ENCODE assay signal across 31 cellular contexts in the genomic region with DNA sequence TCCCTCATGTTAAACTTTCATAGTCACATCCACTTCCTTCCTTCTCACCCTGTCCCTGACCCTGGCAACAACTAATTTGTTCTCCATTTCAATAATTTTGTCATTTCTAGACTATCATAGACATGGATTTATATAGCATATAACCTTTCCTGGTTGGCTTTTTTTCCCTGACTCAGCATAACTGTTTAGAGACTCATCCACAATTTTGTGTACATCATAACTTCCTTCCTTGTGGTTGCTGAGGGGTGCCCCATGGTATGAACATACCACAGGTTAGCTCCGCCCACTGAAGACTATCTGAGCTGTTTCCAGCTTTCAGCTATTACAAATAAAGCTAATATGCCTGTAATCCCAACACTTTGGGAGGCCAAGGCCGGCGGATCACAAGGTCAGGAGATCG.
DNase-seq lines count a peak whose midpoint lies in the region; FAIRE-seq and TF ChIP-seq lines count a peak whose summit lies in the region.
"Had no signal": no experiment of that assay in that cellular context is flagged by ENCODE, and none has a peak within 500 bp of the region (broad histone marks: within the 10 kb centered on the region; RNA-seq: fewer than 3 reads in every experiment).

No MANE protein-coding gene starts in this region.

- H3K36me3 Mint-ChIP-seq in activated CD4-positive, alpha-beta T cell treated with anti-CD3 and anti-CD28 coated beads, Interleukin-2, amount 10 ng/mL, durations not matched to agents 24 days and 14 days (ENCODE audit: low read depth): no peaks in the 10 kb centered on the region
- H3K36me3 Mint-ChIP-seq: CD4-positive, alpha-beta memory T cell had no signal

- no peak overlapping the region for H3K4me3 Mint-ChIP-seq in activated CD4-positive, alpha-beta T cell treated with anti-CD3 and anti-CD28 coated beads, Interleukin-2, amount 10 ng/mL, durations not matched to agents 24 days and 14 days
- H3K4me3 Mint-ChIP-seq: activated CD4-positive, alpha-beta T cell treated with anti-CD3 and anti-CD28 coated beads, Interleukin-2, amount 10 ng/mL, durations not matched to agents 7 days and 5 days; CD4-positive, alpha-beta memory T cell; dendritic cell treated with granulocyte-macrophage colony-stimulating factor and Interleukin-4, amounts not matched to agents 40 ng/mL and 50 ng/mL, for 4 days; neural crest cell; stimulated activated naive CD8-positive, alpha-beta T cell treated with anti-CD3 and anti-CD28 coated beads, Interleukin-15, Interleukin-2, amounts not matched to agents 100 ng/mL and 50 ng/mL, for 24 hours had no signal

- no peak for FAIRE-seq in HTR-8/SVneo (lab: Jason Lieb, UNC)
- no peak for FAIRE-seq in D721Med (lab: Jason Lieb, UNC)
- FAIRE-seq: A204.1, GM12892, pancreas, small intestine had no signal

- H3K27me3 Mint-ChIP-seq in activated CD4-positive, alpha-beta T cell treated with anti-CD3 and anti-CD28 coated beads, Interleukin-2, amount 10 ng/mL, durations not matched to agents 24 days and 14 days: no peaks in the 10 kb centered on the region

- H3K27ac Mint-ChIP-seq in activated CD4-positive, alpha-beta T cell treated with anti-CD3 and anti-CD28 coated beads, Interleukin-2, amount 10 ng/mL, durations not matched to agents 24 days and 14 days: no peak overlapping the region
- H3K27ac Mint-ChIP-seq: activated CD4-positive, alpha-beta T cell treated with anti-CD3 and anti-CD28 coated beads, Interleukin-2, amount 10 ng/mL, durations not matched to agents 7 days and 5 days; CD4-positive, alpha-beta memory T cell; dendritic cell treated with granulocyte-macrophage colony-stimulating factor and Interleukin-4, amounts not matched to agents 40 ng/mL and 50 ng/mL, for 4 days; stimulated activated naive CD8-positive, alpha-beta T cell treated with anti-CD3 and anti-CD28 coated beads, Interleukin-15, Interleukin-2, amounts not matched to agents 100 ng/mL and 50 ng/mL, for 24 hours had no signal

- peaks cover 6% of the 10 kb centered on the region for H3K4me1 Mint-ChIP-seq in activated CD4-positive, alpha-beta T cell treated with anti-CD3 and anti-CD28 coated beads, Interleukin-2, amount 10 ng/mL, durations not matched to agents 24 days and 14 days
- H3K4me1 Mint-ChIP-seq: neural crest cell had no signal

- peaks cover 12% of the 10 kb centered on the region for H3K9me3 Mint-ChIP-seq in activated CD4-positive, alpha-beta T cell treated with anti-CD3 and anti-CD28 coated beads, Interleukin-2, amount 10 ng/mL, durations not matched to agents 24 days and 14 days
- H3K9me3 Mint-ChIP-seq: dendritic cell treated with granulocyte-macrophage colony-stimulating factor and Interleukin-4, amounts not matched to agents 40 ng/mL and 50 ng/mL, for 4 days had no signal

- no peak for TF ChIP-seq CTCF in D721Med (IDR thresholded peaks at IDR 0.05; ENCODE audit: insufficient read depth, missing control alignments)

- peak; percentile 46 for DNase-seq in activated CD4-positive, alpha-beta T cell treated with anti-CD3 and anti-CD28 coated beads, Interleukin-2, amount 10 ng/mL, durations not matched to agents 24 days and 14 days
- no peak for DNase-seq in activated CD4-positive, alpha-beta T cell treated with anti-CD3 and anti-CD28 coated beads for 1 hour
- DNase-seq in HTR-8/SVneo (ENCODE audit: insufficient read length, low spot score) (peak; percentile 7), SW480 (ENCODE audit: low spot score) (peak; percentile 30), posterior vena cava (ENCODE audit: low spot score) (peak; percentile 19), D721Med (ENCODE audit: insufficient read length, low spot score) (no peak), NCI-H748 (lab: John Stamatoyannopoulos, UW; ENCODE audit: unreplicated experiment) (no peak), DMS53 (lab: John Stamatoyannopoulos, UW) (no peak)
- DNase-seq: activated CD4-positive, alpha-beta T cell treated with anti-CD3 and anti-CD28 coated beads, Interleukin-2, amount 10 ng/mL, durations not matched to agents 7 days and 5 days; activated gamma-delta T cell treated with Interleukin-2 at 50 U/mL for 16 hours; activated T-cell treated with anti-CD3 and anti-CD28 coated beads, Interleukin-2, amount 50 U/mL, for 48 hours; AML-193; CD4-positive, alpha-beta memory T cell; central memory CD4-positive, alpha-beta T cell; erythroblast; H7; head of caudate nucleus; islet precursor cell; left lung; mesenchymal stem cell; NCI-H2029; pancreas; SHP77 treated with DMSO at 0.1 percent for 48 hours; small intestine; T-helper 9 cell; testis had no signal

- intact Hi-C loops in activated CD4-positive, alpha-beta T cell treated with anti-CD3 and anti-CD28 coated beads, Interleukin-2, amount 10 ng/mL, durations not matched to agents 24 days and 14 days (cut with micrococcal nuclease): no loop called here
- intact Hi-C loops in posterior vena cava (cut with DNase I): no loop called here

Comparison
In these comparisons a context has a peak if more than half of its experiments do, and no peak if none do; other contexts are left out.
1. DNase-seq: peak in activated CD4-positive, alpha-beta T cell treated with anti-CD3 and anti-CD28 coated beads, Interleukin-2, amount 10 ng/mL, durations not matched to agents 24 days and 14 days (single experiment), HTR-8/SVneo (single experiment), SW480 (single experiment) and posterior vena cava (single experiment); none in activated CD4-positive, alpha-beta T cell treated with anti-CD3 and anti-CD28 coated beads for 1 hour (single experiment), D721Med (single experiment), NCI-H748 (single experiment) and DMS53 (single experiment).